ENCODE assay signal across 1 cellular context in genomic region chr14:81537193-81537592, GRCh38.
TF ChIP-seq lines count a peak whose summit lies in the region.

No MANE protein-coding gene starts in this region.

TF ChIP-seq in HepG2, 621 proteins besides CTCF, POLR2A, EP300 and RAD21 (continued from another document and continues in another):
- no peak for TF ChIP-seq USF2 (IDR thresholded peaks at IDR 0.05; ENCODE audit: low read depth, low read length)
- no peak for TF ChIP-seq USF2 (CRISPR knock-in tag; IDR thresholded peaks at IDR 0.05; ENCODE audit: borderline replicate concordance)
- TF ChIP-seq NFATC3 (CRISPR knock-in tag; IDR thresholded peaks at IDR 0.05): no peak
- TF ChIP-seq HNF1B (CRISPR knock-in tag; IDR thresholded peaks at IDR 0.05): no peak
- TF ChIP-seq ZNF792 (CRISPR knock-in tag; IDR thresholded peaks at IDR 0.05): no peak
- TF ChIP-seq ZNF10 (CRISPR knock-in tag; IDR thresholded peaks at IDR 0.05; ENCODE audit: borderline replicate concordance, low read depth): no peak
- peak; percentile 35; the same call in 1 of the 2 replicates for TF ChIP-seq TFAP4 (IDR thresholded peaks at IDR 0.05; ENCODE audit: borderline replicate concordance, low read depth)
- peak; percentile 89 for TF ChIP-seq FOXO1 (CRISPR knock-in tag; IDR thresholded peaks at IDR 0.05)
- no peak for TF ChIP-seq ZNF883 (CRISPR knock-in tag; IDR thresholded peaks at IDR 0.05; ENCODE audit: not compliant biosample characterization)
- no peak for TF ChIP-seq EEA1 (CRISPR knock-in tag; IDR thresholded peaks at IDR 0.05; ENCODE audit: borderline replicate concordance)
- no peak for TF ChIP-seq ZNF280D (CRISPR knock-in tag; IDR thresholded peaks at IDR 0.05)
- no peak for TF ChIP-seq ZNF790 (CRISPR knock-in tag; IDR thresholded peaks at IDR 0.05; ENCODE audit: borderline replicate concordance)
- no peak for TF ChIP-seq KLF11 (CRISPR knock-in tag; IDR thresholded peaks at IDR 0.05)
- no peak for TF ChIP-seq ZBTB33 (CRISPR knock-in tag; IDR thresholded peaks at IDR 0.05)
- no peak for TF ChIP-seq TARDBP (CRISPR knock-in tag; IDR thresholded peaks at IDR 0.05)
- no peak for TF ChIP-seq CSRNP2 (CRISPR knock-in tag; conservative IDR thresholded peaks at IDR 0.05; ENCODE audit: low read depth)
- TF ChIP-seq KAT7 (CRISPR knock-in tag; IDR thresholded peaks at IDR 0.05; ENCODE audit: borderline replicate concordance): no peak
- no peak for TF ChIP-seq SMC3 (IDR thresholded peaks at IDR 0.05; ENCODE audit: low read length)
- TF ChIP-seq ZBTB1 (CRISPR knock-in tag; IDR thresholded peaks at IDR 0.05; ENCODE audit: borderline replicate concordance): no peak
- no peak for TF ChIP-seq ETS1 (CRISPR knock-in tag; IDR thresholded peaks at IDR 0.05)
- TF ChIP-seq ZNF232 (CRISPR knock-in tag; IDR thresholded peaks at IDR 0.05; ENCODE audit: borderline replicate concordance): no peak
- TF ChIP-seq RXRA (CRISPR knock-in tag; IDR thresholded peaks at IDR 0.05): no peak
- no peak for TF ChIP-seq POLR2AphosphoS2 (IDR thresholded peaks at IDR 0.05; ENCODE audit: low read depth, low read length)
- TF ChIP-seq GTF3A (CRISPR knock-in tag; conservative IDR thresholded peaks at IDR 0.05): no peak
- TF ChIP-seq HMGXB3 (CRISPR knock-in tag; IDR thresholded peaks at IDR 0.05; ENCODE audit: borderline replicate concordance): no peak
- peak; percentile 72; the same call in 1 of the 2 replicates for TF ChIP-seq FOXP4 (CRISPR knock-in tag; IDR thresholded peaks at IDR 0.05)
- TF ChIP-seq RFX1 (IDR thresholded peaks at IDR 0.05): no peak
- TF ChIP-seq HDAC2 (CRISPR knock-in tag; IDR thresholded peaks at IDR 0.05): peak; percentile 21; the same call in 1 of the 2 replicates
- TF ChIP-seq SRY (CRISPR knock-in tag; IDR thresholded peaks at IDR 0.05): no peak
- TF ChIP-seq ZIK1 (CRISPR knock-in tag; IDR thresholded peaks at IDR 0.05; ENCODE audit: borderline replicate concordance, low read depth): no peak
- TF ChIP-seq MLX (CRISPR knock-in tag; IDR thresholded peaks at IDR 0.05): no peak
- TF ChIP-seq SAP130 (CRISPR knock-in tag; IDR thresholded peaks at IDR 0.05; ENCODE audit: low read depth): peak; percentile 70
- TF ChIP-seq SALL1 (CRISPR knock-in tag; IDR thresholded peaks at IDR 0.05): peak; percentile 70; the same call in 1 of the 2 replicates
- TF ChIP-seq ZNF205 (CRISPR knock-in tag; IDR thresholded peaks at IDR 0.05): no peak
- no peak for TF ChIP-seq GABPA (IDR thresholded peaks at IDR 0.05; ENCODE audit: low read depth, low read length)
- TF ChIP-seq GABPA (CRISPR knock-in tag; IDR thresholded peaks at IDR 0.05; ENCODE audit: low read depth): no peak
